ENCODE assay signal across 8 cellular contexts in the genomic region with DNA sequence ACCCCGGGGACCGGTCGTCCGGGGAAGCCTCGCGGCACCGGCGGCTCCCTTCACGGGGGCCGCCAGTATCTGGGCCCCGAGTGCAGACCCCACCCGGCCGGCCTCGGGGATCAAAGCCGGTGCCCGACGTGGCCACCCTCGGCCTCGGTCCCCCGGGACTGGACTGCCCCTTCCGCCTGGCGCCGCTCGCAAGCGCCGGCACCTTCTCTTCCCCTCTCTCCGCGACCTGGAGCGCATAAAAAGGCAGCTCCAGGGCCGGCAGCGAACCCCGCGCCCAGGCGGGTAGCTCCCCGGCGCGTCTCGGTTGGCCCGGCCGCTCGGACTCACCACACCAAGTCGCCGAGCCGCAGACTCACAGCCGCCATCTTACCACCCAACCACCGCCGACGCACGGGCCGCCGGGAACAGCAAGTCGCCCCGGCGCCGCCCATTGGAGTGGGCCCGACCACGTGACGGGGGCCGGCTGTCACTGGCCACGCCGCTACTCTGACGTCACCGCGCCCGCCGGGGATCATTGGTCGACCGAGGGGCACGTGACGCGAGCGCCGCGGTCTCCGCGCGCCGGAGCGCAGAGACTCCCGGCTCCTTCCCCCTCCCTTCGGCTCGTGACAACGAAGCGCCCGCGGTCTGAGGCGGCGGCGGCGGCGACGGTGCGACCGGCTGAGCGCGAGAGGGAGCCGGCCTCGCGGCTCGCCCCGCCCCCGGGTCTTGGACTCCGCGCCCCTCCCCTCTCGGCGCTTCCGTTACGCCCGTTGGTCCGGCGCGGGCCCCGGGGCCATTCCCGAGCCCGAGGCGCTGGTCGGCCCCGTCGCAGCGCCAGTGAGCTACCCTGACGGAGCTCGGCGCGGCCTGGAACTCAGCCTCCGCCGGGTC. TPM values are rescaled to one million over a fixed set of nuclear protein-coding genes. Genes with fewer than 3 reads are reported as not detected.
DNase-seq lines count a peak whose midpoint lies in the region; ATAC-seq and TF ChIP-seq lines count a peak whose summit lies in the region.

Gene GLYR1, minus strand, starts transcription at position 388 of the 873 bp plus-strand sequence. Its CDS starts 23 bp downstream, at position 365.
Gene UBN1, plus strand, starts transcription at position 581 of the 873 bp plus-strand sequence. CDS start 5,437 bp downstream, outside the sequence.

- peaks cover 8% of the 10 kb centered on the region for H3K36me3 Mint-ChIP-seq in progenitor cell of endocrine pancreas (ENCODE audit: insufficient read depth)

- H3K4me1 Mint-ChIP-seq in progenitor cell of endocrine pancreas (ENCODE audit: low read depth), result peaks cover 29% of the 10 kb centered on the region

- H3K9me3 Mint-ChIP-seq in progenitor cell of endocrine pancreas (ENCODE audit: low read depth), result no peaks in the 10 kb centered on the region

- intact Hi-C loops in T-helper 1 cell treated with Interleukin-12 subunit alpha and Interleukin-12 subunit beta and Interleukin-4 antibody, amounts not matched to agents 30 ng/mL and 1 ng/mL, for 36 hours (cut with micrococcal nuclease), result loop anchor here (1.0 to 5.0 kb wide), 14 partner anchors 45 to 540 kb away; partner anchors contain the start of genes ALG1, ANKS3, DNAAF8 and DNAJA3
- intact Hi-C loops in left ventricle myocardium inferior (cut with micrococcal nuclease), result no loop called here

- no peaks in the 10 kb centered on the region for H3K27me3 Mint-ChIP-seq in progenitor cell of endocrine pancreas

- peak within 1 kb of the TSS; percentile 92 for H3K27ac ChIP-seq in left ventricle myocardium inferior (replicated peaks)

- in situ Hi-C loops in GM13976 (cut with MboI; ENCODE audit: low sequenced_read_pairs, unreplicated experiment), result no loop called here

- TF ChIP-seq CTCF in GM13976 (IDR thresholded peaks at IDR 0.05; ENCODE audit: borderline replicate concordance, control extremely low read depth, extremely low read depth, insufficient read depth, missing control alignments) (no peak), left ventricle myocardium inferior (IDR thresholded peaks at IDR 0.05; ENCODE audit: borderline replicate concordance) (no peak), progenitor cell of endocrine pancreas (IDR thresholded peaks at IDR 0.05; ENCODE audit: unreplicated experiment) (no peak)

- ATAC-seq in HG02870 (IDR thresholded peaks at IDR 0.05; ENCODE audit: unreplicated experiment), result peak; percentile 83

- H3K27ac Mint-ChIP-seq in progenitor cell of endocrine pancreas, result peak within 1 kb of the TSS; percentile 97

- H3K4me1 ChIP-seq in left ventricle myocardium inferior, result peaks cover 79% of the 10 kb centered on the region

- H3K9me3 ChIP-seq in left ventricle myocardium inferior (replicated peaks), result no peaks in the 10 kb centered on the region

- no peaks in the 10 kb centered on the region for H3K27me3 ChIP-seq in left ventricle myocardium inferior (ENCODE audit: low read depth)

- H3K4me3 ChIP-seq in left ventricle myocardium inferior, result peak within 1 kb of the TSS; percentile 95

- DNase-seq in GM13976 (ENCODE audit: low spot score), result peak; percentile 99
- DNase-seq in NCI-H146 treated with DMSO at 0.1 percent for 48 hours (lab: John Stamatoyannopoulos, UW; ENCODE audit: unreplicated experiment), result peak; percentile 93
- DNase-seq in amniotic stem cell (lab: John Stamatoyannopoulos, UW), result peak; percentile 97
- DNase-seq in left ventricle myocardium inferior, result peak; percentile 100
- peak; percentile 99 for DNase-seq in progenitor cell of endocrine pancreas (ENCODE audit: low spot score, unreplicated experiment)
- DNase-seq in ureter (ENCODE audit: low spot score), result peak; percentile 100

- H3K36me3 ChIP-seq in left ventricle myocardium inferior, result peaks cover 36% of the 10 kb centered on the region

- peak within 1 kb of the TSS; percentile 88 for H3K4me3 Mint-ChIP-seq in progenitor cell of endocrine pancreas (ENCODE audit: low read depth)

RNA-seq across cellular contexts. Expression of gene GLYR1, which starts in this region (rescaled TPM):
- 115 and 120 TPM in 2 replicates for total RNA-seq in T-helper 1 cell treated with Interleukin-12 subunit alpha and Interleukin-12 subunit beta and Interleukin-4 antibody, amounts not matched to agents 30 ng/mL and 1 ng/mL, for 36 hours
- 86.7 TPM for total RNA-seq in left ventricle myocardium inferior
- total RNA-seq in progenitor cell of endocrine pancreas, result 129 and 132 TPM in 2 replicates
- 120 TPM for total RNA-seq in ureter

RNA-seq across cellular contexts. Expression of gene UBN1, which starts in this region (rescaled TPM):
- total RNA-seq in T-helper 1 cell treated with Interleukin-12 subunit alpha and Interleukin-12 subunit beta and Interleukin-4 antibody, amounts not matched to agents 30 ng/mL and 1 ng/mL, for 36 hours, result 42.1 and 45.4 TPM in 2 replicates
- 41.1 TPM for total RNA-seq in left ventricle myocardium inferior
- 41.9 and 42.1 TPM in 2 replicates for total RNA-seq in progenitor cell of endocrine pancreas
- total RNA-seq in ureter, result 33.2 TPM

Comparison
In these comparisons a context has a peak if more than half of its experiments do, and no peak if none do; other contexts are left out.
1. Peak in every context shown above with its lines: DNase-seq, ATAC-seq, H3K4me3 ChIP-seq and H3K27ac ChIP-seq.